14 cellular contexts compared by ENCODE assay signal in genomic region chr9:112764837-112765236, GRCh38.
A peak's percentile ranks its signal among the peaks of the same experiment; 100 is the strongest.
DNase-seq lines count a peak whose midpoint lies in the region; ATAC-seq and TF ChIP-seq lines count a peak whose summit lies in the region.
"Had no signal": no experiment of that assay in that cellular context is flagged by ENCODE, and none has a peak within 500 bp of the region (broad histone marks: within the 10 kb centered on the region; RNA-seq: fewer than 3 reads in every experiment).

No MANE protein-coding gene starts in this region.

- H3K27ac Mint-ChIP-seq in nephron = peak overlapping the region in 2 of 3 experiments; percentile 73 to 92

- peaks cover 15% of the 10 kb centered on the region for H3K9me3 Mint-ChIP-seq in nephron

- peak; percentile 78 for DNase-seq in DMS53 treated with DMSO at 0.1 percent for 48 hours (lab: John Stamatoyannopoulos, UW; ENCODE audit: unreplicated experiment)
- peak; percentile 74 for DNase-seq in NCI-H1436 treated with DMSO at 0.1 percent for 48 hours (lab: John Stamatoyannopoulos, UW)
- peak; percentile 54 for DNase-seq in ecto neural progenitor cell (ENCODE audit: low spot score)
- no peak for DNase-seq in NCI-H345 treated with DMSO at 0.1 percent for 48 hours (lab: John Stamatoyannopoulos, UW; ENCODE audit: unreplicated experiment)
- DNase-seq in AG08395 (ENCODE audit: low spot score) = no peak
- DNase-seq: anterior cingulate cortex, KG1, midbrain, NCI-H1694, NCI-H774, T1000 had no signal

- peak overlapping the region in 1 of 3 experiments; percentile 45 for H3K4me3 Mint-ChIP-seq in nephron

- ATAC-seq in HG03442 (IDR thresholded peaks at IDR 0.05; ENCODE audit: unreplicated experiment) = no peak
- no peak for ATAC-seq in HG03108 (IDR thresholded peaks at IDR 0.05; ENCODE audit: unreplicated experiment)

- peaks cover 29% of the 10 kb centered on the region for H3K4me1 Mint-ChIP-seq in nephron

- TF ChIP-seq CTCF in nephron (IDR thresholded peaks at IDR 0.05; ENCODE audit: unreplicated experiment in 3 of 3) = no peak

- H3K27me3 Mint-ChIP-seq in nephron (ENCODE audit: low read depth) = peaks cover 8% of the 10 kb centered on the region

- peaks cover 12% of the 10 kb centered on the region for H3K36me3 Mint-ChIP-seq in nephron (ENCODE audit: low read depth)

Comparison
In these comparisons a context has a peak if more than half of its experiments do, and no peak if none do; other contexts are left out.
1. DNase-seq: peak in DMS53 treated with DMSO at 0.1 percent for 48 hours (single experiment), NCI-H1436 treated with DMSO at 0.1 percent for 48 hours (single experiment) and ecto neural progenitor cell (single experiment); none in NCI-H345 treated with DMSO at 0.1 percent for 48 hours (single experiment) and AG08395 (single experiment).